ENCODE assay signal across 30 cellular contexts in genomic region chr19:27773318-27774094, GRCh38.
"Had no signal": no experiment of that assay in that cellular context is flagged by ENCODE, and none has a peak within 500 bp of the region (broad histone marks: within the 10 kb centered on the region; RNA-seq: fewer than 3 reads in every experiment).

No MANE protein-coding gene starts in this region.

- H3K27ac Mint-ChIP-seq: activated CD4-positive, alpha-beta T cell treated with anti-CD3 and anti-CD28 coated beads, Interleukin-2, amount 10 ng/mL, durations not matched to agents 24 days and 14 days; activated CD8-positive, alpha-beta T cell treated with anti-CD3 and anti-CD28 coated beads for 36 hours; activated naive CD4-positive, alpha-beta T cell treated with anti-CD3 and anti-CD28 coated beads, Interleukin-2, amount 10 ng/mL, durations not matched to agents 7 days and 5 days; activated naive CD8-positive, alpha-beta T cell; activated naive CD8-positive, alpha-beta T cell treated with anti-CD3 and anti-CD28 coated beads, Interleukin-2, amount 50 U/mL, for 24 hours; activated T-cell treated with anti-CD3 and anti-CD28 coated beads, Interleukin-2, amount 50 U/mL, for 24 hours; activated T-helper 2 cell treated with anti-CD3 and anti-CD28 coated beads, Interferon-gamma antibody, Interleukin-2, Interleukin-4, amounts not matched to agents 10 μg/mL and 5 μg/mL and 100 μg/mL, durations not matched to agents 14 hours and 24 hours and 36 hours; T-helper 1 cell treated with Interleukin-12 subunit alpha and Interleukin-12 subunit beta and Interleukin-4 antibody, amounts not matched to agents 30 μg/mL and 1 μg/mL, for 36 hours; T-helper 2 cell treated with Interferon-gamma antibody and Interleukin-4, amounts not matched to agents 5 μg/mL and 100 μg/mL, for 36 hours had no signal

- H3K27me3 ChIP-seq: cardiac muscle cell, Peyer's patch, SJSA1 had no signal

- H3K27ac ChIP-seq: cardiac muscle cell, Peyer's patch, SJSA1 had no signal

- H3K4me3 ChIP-seq: cardiac muscle cell, Peyer's patch, SJSA1 had no signal

- H3K4me1 ChIP-seq: Peyer's patch, SJSA1 had no signal

- H3K4me1 Mint-ChIP-seq: activated CD4-positive, alpha-beta T cell treated with anti-CD3 and anti-CD28 coated beads, Interleukin-2, amount 10 ng/mL, durations not matched to agents 24 days and 14 days; activated naive CD4-positive, alpha-beta T cell treated with anti-CD3 and anti-CD28 coated beads, Interleukin-2, amount 10 ng/mL, durations not matched to agents 7 days and 5 days; activated naive CD8-positive, alpha-beta T cell treated with anti-CD3 and anti-CD28 coated beads, Interleukin-2, amount 50 U/mL, for 24 hours; central memory CD8-positive, alpha-beta T cell had no signal

- ATAC-seq: activated CD8-positive, alpha-beta T cell treated with anti-CD3 and anti-CD28 coated beads for 36 hours; activated naive CD8-positive, alpha-beta T cell treated with anti-CD3 and anti-CD28 coated beads, Interleukin-2, amount 50 U/mL, for 24 hours; PC-3 had no signal

- H3K4me3 Mint-ChIP-seq: activated CD4-positive, alpha-beta T cell treated with anti-CD3 and anti-CD28 coated beads, Interleukin-2, amount 10 ng/mL, durations not matched to agents 24 days and 14 days; activated CD8-positive, alpha-beta T cell treated with anti-CD3 and anti-CD28 coated beads for 36 hours; activated naive CD4-positive, alpha-beta T cell treated with anti-CD3 and anti-CD28 coated beads, Interleukin-2, amount 10 ng/mL, durations not matched to agents 7 days and 5 days; activated naive CD8-positive, alpha-beta T cell; activated naive CD8-positive, alpha-beta T cell treated with anti-CD3 and anti-CD28 coated beads, Interleukin-2, amount 50 U/mL, for 24 hours; activated T-cell treated with anti-CD3 and anti-CD28 coated beads, Interleukin-2, amount 50 U/mL, for 24 hours; central memory CD8-positive, alpha-beta T cell; T-helper 1 cell treated with Interleukin-12 subunit alpha and Interleukin-12 subunit beta and Interleukin-4 antibody, amounts not matched to agents 30 μg/mL and 1 μg/mL, for 36 hours; T-helper 2 cell treated with Interferon-gamma antibody and Interleukin-4, amounts not matched to agents 5 μg/mL and 100 μg/mL, for 36 hours had no signal

- H3K9me3 ChIP-seq: SK-N-SH had no signal

- H3K9ac ChIP-seq: SK-N-SH had no signal

- H3K27me3 Mint-ChIP-seq: activated CD4-positive, alpha-beta T cell treated with anti-CD3 and anti-CD28 coated beads, Interleukin-2, amount 10 ng/mL, durations not matched to agents 24 days and 14 days; activated CD8-positive, alpha-beta T cell treated with anti-CD3 and anti-CD28 coated beads for 36 hours; activated naive CD4-positive, alpha-beta T cell treated with anti-CD3 and anti-CD28 coated beads, Interleukin-2, amount 10 ng/mL, durations not matched to agents 7 days and 5 days; activated naive CD8-positive, alpha-beta T cell; activated naive CD8-positive, alpha-beta T cell treated with anti-CD3 and anti-CD28 coated beads, Interleukin-2, amount 50 U/mL, for 24 hours; activated T-cell treated with anti-CD3 and anti-CD28 coated beads, Interleukin-2, amount 50 U/mL, for 24 hours; central memory CD8-positive, alpha-beta T cell had no signal

- H3K36me3 ChIP-seq: cardiac muscle cell, Peyer's patch had no signal

- DNase-seq: activated CD4-positive, alpha-beta T cell treated with anti-CD3 and anti-CD28 coated beads, Interleukin-2, amount 50 U/mL, for 4 hours; activated T-cell treated with anti-CD3 and anti-CD28 coated beads, Interleukin-2, amount 50 U/mL, for 24 hours; anterior cingulate cortex; KG1; MM.1S; NCI-H1092; NCI-H1436 treated with DMSO at 0.1 percent for 48 hours; NCI-H1694 treated with DMSO at 0.1 percent for 48 hours; NCI-H2029; NCI-H345; NCI-H510A; NCI-H526; NCI-H748 treated with DMSO at 0.1 percent for 48 hours; NK-92 treated with Interleukin-12 subunit alpha and Interleukin-12 subunit beta, amount 100 ng/mL, for 24 hours; Peyer's patch; RPMI8226; SHP77 treated with DMSO at 0.1 percent for 48 hours; SK-N-SH had no signal
